1 cellular context compared by ENCODE assay signal in genomic region chr1:234680331-234680904, GRCh38.
TF ChIP-seq lines count a peak whose summit lies in the region.

No MANE protein-coding gene starts in this region.

TF ChIP-seq in K562, 482 proteins besides CTCF, POLR2A, EP300 and RAD21 (continued from another document and continues in another):
- TF ChIP-seq ZBTB33 (CRISPR knock-in tag; IDR thresholded peaks at IDR 0.05) (peak; percentile 63; the same call in 1 of the 2 replicates), FOXM1 (IDR thresholded peaks at IDR 0.05; ENCODE audit: low read depth) (no peak), FOXM1 (CRISPR knock-in tag; IDR thresholded peaks at IDR 0.05; ENCODE audit: low read depth) (no peak), ARID1B (IDR thresholded peaks at IDR 0.05) (peak; percentile 46; the same call in 1 of the 2 replicates), REST (CRISPR knock-in tag; IDR thresholded peaks at IDR 0.05; ENCODE audit: low read depth) (no peak), BCLAF1 (IDR thresholded peaks at IDR 0.05; ENCODE audit: borderline replicate concordance in 1 of 2, control insufficient read depth in 1 of 2, low read depth in 2 of 2, low read length in 1 of 2) (peak in 1 of 2 experiments; percentile 34; a peak in 1 of 4 replicates), NCOA4 (IDR thresholded peaks at IDR 0.05; ENCODE audit: partially characterized antibody) (no peak), E2F8 (IDR thresholded peaks at IDR 0.05; ENCODE audit: low read depth, partially characterized antibody) (no peak), ZNF518B (CRISPR knock-in tag; IDR thresholded peaks at IDR 0.05) (no peak), MCM2 (IDR thresholded peaks at IDR 0.05; ENCODE audit: low read depth) (no peak)
- TF ChIP-seq, protein P1, sequence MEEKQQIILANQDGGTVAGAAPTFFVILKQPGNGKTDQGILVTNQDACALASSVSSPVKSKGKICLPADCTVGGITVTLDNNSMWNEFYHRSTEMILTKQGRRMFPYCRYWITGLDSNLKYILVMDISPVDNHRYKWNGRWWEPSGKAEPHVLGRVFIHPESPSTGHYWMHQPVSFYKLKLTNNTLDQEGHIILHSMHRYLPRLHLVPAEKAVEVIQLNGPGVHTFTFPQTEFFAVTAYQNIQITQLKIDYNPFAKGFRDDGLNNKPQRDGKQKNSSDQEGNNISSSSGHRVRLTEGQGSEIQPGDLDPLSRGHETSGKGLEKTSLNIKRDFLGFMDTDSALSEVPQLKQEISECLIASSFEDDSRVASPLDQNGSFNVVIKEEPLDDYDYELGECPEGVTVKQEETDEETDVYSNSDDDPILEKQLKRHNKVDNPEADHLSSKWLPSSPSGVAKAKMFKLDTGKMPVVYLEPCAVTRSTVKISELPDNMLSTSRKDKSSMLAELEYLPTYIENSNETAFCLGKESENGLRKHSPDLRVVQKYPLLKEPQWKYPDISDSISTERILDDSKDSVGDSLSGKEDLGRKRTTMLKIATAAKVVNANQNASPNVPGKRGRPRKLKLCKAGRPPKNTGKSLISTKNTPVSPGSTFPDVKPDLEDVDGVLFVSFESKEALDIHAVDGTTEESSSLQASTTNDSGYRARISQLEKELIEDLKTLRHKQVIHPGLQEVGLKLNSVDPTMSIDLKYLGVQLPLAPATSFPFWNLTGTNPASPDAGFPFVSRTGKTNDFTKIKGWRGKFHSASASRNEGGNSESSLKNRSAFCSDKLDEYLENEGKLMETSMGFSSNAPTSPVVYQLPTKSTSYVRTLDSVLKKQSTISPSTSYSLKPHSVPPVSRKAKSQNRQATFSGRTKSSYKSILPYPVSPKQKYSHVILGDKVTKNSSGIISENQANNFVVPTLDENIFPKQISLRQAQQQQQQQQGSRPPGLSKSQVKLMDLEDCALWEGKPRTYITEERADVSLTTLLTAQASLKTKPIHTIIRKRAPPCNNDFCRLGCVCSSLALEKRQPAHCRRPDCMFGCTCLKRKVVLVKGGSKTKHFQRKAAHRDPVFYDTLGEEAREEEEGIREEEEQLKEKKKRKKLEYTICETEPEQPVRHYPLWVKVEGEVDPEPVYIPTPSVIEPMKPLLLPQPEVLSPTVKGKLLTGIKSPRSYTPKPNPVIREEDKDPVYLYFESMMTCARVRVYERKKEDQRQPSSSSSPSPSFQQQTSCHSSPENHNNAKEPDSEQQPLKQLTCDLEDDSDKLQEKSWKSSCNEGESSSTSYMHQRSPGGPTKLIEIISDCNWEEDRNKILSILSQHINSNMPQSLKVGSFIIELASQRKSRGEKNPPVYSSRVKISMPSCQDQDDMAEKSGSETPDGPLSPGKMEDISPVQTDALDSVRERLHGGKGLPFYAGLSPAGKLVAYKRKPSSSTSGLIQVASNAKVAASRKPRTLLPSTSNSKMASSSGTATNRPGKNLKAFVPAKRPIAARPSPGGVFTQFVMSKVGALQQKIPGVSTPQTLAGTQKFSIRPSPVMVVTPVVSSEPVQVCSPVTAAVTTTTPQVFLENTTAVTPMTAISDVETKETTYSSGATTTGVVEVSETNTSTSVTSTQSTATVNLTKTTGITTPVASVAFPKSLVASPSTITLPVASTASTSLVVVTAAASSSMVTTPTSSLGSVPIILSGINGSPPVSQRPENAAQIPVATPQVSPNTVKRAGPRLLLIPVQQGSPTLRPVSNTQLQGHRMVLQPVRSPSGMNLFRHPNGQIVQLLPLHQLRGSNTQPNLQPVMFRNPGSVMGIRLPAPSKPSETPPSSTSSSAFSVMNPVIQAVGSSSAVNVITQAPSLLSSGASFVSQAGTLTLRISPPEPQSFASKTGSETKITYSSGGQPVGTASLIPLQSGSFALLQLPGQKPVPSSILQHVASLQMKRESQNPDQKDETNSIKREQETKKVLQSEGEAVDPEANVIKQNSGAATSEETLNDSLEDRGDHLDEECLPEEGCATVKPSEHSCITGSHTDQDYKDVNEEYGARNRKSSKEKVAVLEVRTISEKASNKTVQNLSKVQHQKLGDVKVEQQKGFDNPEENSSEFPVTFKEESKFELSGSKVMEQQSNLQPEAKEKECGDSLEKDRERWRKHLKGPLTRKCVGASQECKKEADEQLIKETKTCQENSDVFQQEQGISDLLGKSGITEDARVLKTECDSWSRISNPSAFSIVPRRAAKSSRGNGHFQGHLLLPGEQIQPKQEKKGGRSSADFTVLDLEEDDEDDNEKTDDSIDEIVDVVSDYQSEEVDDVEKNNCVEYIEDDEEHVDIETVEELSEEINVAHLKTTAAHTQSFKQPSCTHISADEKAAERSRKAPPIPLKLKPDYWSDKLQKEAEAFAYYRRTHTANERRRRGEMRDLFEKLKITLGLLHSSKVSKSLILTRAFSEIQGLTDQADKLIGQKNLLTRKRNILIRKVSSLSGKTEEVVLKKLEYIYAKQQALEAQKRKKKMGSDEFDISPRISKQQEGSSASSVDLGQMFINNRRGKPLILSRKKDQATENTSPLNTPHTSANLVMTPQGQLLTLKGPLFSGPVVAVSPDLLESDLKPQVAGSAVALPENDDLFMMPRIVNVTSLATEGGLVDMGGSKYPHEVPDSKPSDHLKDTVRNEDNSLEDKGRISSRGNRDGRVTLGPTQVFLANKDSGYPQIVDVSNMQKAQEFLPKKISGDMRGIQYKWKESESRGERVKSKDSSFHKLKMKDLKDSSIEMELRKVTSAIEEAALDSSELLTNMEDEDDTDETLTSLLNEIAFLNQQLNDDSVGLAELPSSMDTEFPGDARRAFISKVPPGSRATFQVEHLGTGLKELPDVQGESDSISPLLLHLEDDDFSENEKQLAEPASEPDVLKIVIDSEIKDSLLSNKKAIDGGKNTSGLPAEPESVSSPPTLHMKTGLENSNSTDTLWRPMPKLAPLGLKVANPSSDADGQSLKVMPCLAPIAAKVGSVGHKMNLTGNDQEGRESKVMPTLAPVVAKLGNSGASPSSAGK (IDR thresholded peaks at IDR 0.05) = no peak
- TF ChIP-seq, protein P2, sequence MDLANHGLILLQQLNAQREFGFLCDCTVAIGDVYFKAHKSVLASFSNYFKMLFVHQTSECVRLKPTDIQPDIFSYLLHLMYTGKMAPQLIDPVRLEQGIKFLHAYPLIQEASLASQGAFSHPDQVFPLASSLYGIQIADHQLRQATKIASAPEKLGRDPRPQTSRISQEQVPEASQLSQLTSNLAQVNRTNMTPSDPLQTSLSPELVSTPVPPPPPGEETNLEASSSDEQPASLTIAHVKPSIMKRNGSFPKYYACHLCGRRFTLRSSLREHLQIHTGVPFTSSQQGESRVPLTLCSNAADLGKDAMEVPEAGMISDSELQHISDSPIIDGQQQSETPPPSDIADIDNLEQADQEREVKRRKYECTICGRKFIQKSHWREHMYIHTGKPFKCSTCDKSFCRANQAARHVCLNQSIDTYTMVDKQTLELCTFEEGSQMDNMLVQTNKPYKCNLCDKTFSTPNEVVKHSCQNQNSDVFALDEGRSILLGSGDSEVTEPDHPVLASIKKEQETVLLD (IDR thresholded peaks at IDR 0.05) = peak; percentile 53; the same call in 1 of the 2 replicates
